Comparison of ENCODE assay signal across 1 cellular context in the genomic region with DNA sequence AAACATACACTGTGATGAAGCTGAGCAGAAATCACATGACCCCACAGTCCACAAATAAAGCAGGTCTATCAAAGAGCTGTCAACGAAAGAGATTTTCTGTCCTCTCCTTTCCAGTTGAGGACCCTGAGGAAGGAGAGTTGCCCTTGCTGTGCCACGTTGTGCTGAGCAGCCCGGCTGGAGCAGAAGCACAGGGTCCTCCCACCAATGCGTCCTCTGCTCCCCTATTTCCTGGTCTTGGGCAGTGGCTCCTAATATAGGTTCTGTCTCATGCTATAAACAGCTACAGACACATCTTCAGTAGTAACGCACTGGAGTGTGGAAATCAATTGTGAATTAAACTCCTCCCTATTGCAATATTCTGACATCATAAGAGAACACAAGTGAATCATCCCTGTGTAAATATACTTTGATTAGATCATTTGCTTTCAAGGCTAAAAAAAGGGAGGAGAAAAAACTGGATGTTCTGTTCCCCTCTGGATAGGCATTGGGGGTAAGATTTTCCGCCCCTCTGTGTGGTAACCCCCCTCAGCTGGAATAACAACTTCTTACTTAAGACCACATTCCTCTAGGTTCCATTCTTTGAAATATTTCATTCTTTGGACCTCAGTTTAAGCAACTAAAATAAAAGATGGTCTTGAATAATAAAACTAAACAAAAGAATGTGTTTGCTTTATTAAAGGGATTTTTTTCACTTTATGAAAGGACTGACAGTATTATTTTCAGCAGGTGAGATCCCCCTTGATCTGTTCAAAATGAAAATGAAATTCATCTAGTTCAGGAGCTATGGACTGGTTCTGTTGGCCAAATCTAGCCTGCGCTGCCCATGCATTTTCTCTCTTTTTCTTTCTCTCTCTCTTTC.
TF ChIP-seq lines count a peak whose summit lies in the region.

No MANE protein-coding gene starts in this region.

TF ChIP-seq in HepG2, 621 proteins besides CTCF, POLR2A, EP300 and RAD21 (continued from another document and continues in another):
- TF ChIP-seq ZBTB3 (CRISPR knock-in tag; IDR thresholded peaks at IDR 0.05; ENCODE audit: borderline replicate concordance, low read depth): no peak
- TF ChIP-seq, protein P1, sequence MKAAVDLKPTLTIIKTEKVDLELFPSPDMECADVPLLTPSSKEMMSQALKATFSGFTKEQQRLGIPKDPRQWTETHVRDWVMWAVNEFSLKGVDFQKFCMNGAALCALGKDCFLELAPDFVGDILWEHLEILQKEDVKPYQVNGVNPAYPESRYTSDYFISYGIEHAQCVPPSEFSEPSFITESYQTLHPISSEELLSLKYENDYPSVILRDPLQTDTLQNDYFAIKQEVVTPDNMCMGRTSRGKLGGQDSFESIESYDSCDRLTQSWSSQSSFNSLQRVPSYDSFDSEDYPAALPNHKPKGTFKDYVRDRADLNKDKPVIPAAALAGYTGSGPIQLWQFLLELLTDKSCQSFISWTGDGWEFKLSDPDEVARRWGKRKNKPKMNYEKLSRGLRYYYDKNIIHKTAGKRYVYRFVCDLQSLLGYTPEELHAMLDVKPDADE (CRISPR knock-in tag; IDR thresholded peaks at IDR 0.05): no peak
- TF ChIP-seq ZBED4 (CRISPR knock-in tag; IDR thresholded peaks at IDR 0.05; ENCODE audit: borderline replicate concordance): no peak
- TF ChIP-seq, protein P2, sequence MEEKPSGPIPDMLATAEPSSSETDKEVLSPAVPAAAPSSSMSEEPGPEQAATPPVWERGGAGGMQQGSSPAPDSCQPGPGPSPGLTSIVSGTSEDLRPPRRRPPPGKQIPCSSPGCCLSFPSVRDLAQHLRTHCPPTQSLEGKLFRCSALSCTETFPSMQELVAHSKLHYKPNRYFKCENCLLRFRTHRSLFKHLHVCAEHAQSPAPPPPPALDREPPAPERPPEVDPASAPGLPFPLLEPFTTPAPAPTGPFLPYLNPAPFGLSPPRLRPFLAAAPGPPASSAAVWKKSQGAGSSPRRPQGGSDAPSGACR (CRISPR knock-in tag; IDR thresholded peaks at IDR 0.05): no peak
- TF ChIP-seq, protein P3, sequence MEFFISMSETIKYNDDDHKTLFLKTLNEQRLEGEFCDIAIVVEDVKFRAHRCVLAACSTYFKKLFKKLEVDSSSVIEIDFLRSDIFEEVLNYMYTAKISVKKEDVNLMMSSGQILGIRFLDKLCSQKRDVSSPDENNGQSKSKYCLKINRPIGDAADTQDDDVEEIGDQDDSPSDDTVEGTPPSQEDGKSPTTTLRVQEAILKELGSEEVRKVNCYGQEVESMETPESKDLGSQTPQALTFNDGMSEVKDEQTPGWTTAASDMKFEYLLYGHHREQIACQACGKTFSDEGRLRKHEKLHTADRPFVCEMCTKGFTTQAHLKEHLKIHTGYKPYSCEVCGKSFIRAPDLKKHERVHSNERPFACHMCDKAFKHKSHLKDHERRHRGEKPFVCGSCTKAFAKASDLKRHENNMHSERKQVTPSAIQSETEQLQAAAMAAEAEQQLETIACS (CRISPR knock-in tag; IDR thresholded peaks at IDR 0.05): no peak
- no peak for TF ChIP-seq ZBTB37 (CRISPR knock-in tag; IDR thresholded peaks at IDR 0.05)
- no peak for TF ChIP-seq ZNF839 (CRISPR knock-in tag; IDR thresholded peaks at IDR 0.05; ENCODE audit: borderline replicate concordance)
- TF ChIP-seq ZFAT (CRISPR knock-in tag; conservative IDR thresholded peaks at IDR 0.05): no peak
- TF ChIP-seq STAG1 (CRISPR knock-in tag; IDR thresholded peaks at IDR 0.05): no peak
- TF ChIP-seq ZNF747 (CRISPR knock-in tag; IDR thresholded peaks at IDR 0.05; ENCODE audit: borderline replicate concordance): no peak
- TF ChIP-seq CC2D1A (CRISPR knock-in tag; IDR thresholded peaks at IDR 0.05): no peak
- TF ChIP-seq ZNF644 (CRISPR knock-in tag; IDR thresholded peaks at IDR 0.05; ENCODE audit: low read depth): no peak
- TF ChIP-seq, protein P4, sequence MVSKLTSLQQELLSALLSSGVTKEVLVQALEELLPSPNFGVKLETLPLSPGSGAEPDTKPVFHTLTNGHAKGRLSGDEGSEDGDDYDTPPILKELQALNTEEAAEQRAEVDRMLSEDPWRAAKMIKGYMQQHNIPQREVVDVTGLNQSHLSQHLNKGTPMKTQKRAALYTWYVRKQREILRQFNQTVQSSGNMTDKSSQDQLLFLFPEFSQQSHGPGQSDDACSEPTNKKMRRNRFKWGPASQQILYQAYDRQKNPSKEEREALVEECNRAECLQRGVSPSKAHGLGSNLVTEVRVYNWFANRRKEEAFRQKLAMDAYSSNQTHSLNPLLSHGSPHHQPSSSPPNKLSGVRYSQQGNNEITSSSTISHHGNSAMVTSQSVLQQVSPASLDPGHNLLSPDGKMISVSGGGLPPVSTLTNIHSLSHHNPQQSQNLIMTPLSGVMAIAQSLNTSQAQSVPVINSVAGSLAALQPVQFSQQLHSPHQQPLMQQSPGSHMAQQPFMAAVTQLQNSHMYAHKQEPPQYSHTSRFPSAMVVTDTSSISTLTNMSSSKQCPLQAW (CRISPR knock-in tag; IDR thresholded peaks at IDR 0.05): no peak
- TF ChIP-seq ZNF121 (CRISPR knock-in tag; IDR thresholded peaks at IDR 0.05): no peak
- TF ChIP-seq TARDBP (CRISPR knock-in tag; IDR thresholded peaks at IDR 0.05): no peak
- TF ChIP-seq MXI1 (IDR thresholded peaks at IDR 0.05; ENCODE audit: borderline replicate concordance, low read depth, low read length): no peak
- no peak for TF ChIP-seq TCF7L2 (IDR thresholded peaks at IDR 0.05; ENCODE audit: low read depth, low read length)
- no peak for TF ChIP-seq NFE2L2 (IDR thresholded peaks at IDR 0.05; ENCODE audit: low read length)
- no peak for TF ChIP-seq TFDP1 (CRISPR knock-in tag; IDR thresholded peaks at IDR 0.05; ENCODE audit: borderline replicate concordance)
- no peak for TF ChIP-seq XBP1 (CRISPR knock-in tag; IDR thresholded peaks at IDR 0.05)
- TF ChIP-seq JUN (CRISPR knock-in tag; IDR thresholded peaks at IDR 0.05): peak; percentile 90
- TF ChIP-seq ATRX (CRISPR knock-in tag; IDR thresholded peaks at IDR 0.05; ENCODE audit: borderline replicate concordance): no peak
- no peak for TF ChIP-seq POGK (CRISPR knock-in tag; conservative IDR thresholded peaks at IDR 0.05)
- TF ChIP-seq ZNF772 (CRISPR knock-in tag; IDR thresholded peaks at IDR 0.05): no peak
- TF ChIP-seq SAP130 (CRISPR knock-in tag; IDR thresholded peaks at IDR 0.05; ENCODE audit: low read depth): peak; percentile 67
- no peak for TF ChIP-seq MAZ (IDR thresholded peaks at IDR 0.05; ENCODE audit: borderline replicate concordance, low read depth, low read length)
- TF ChIP-seq MAZ (CRISPR knock-in tag; IDR thresholded peaks at IDR 0.05; ENCODE audit: low read depth): no peak
- TF ChIP-seq ATM (IDR thresholded peaks at IDR 0.05; ENCODE audit: borderline replicate concordance): no peak
- TF ChIP-seq ZNF484 (CRISPR knock-in tag; IDR thresholded peaks at IDR 0.05; ENCODE audit: borderline replicate concordance, low read depth): no peak
- TF ChIP-seq EEA1 (CRISPR knock-in tag; IDR thresholded peaks at IDR 0.05; ENCODE audit: borderline replicate concordance): no peak
- no peak for TF ChIP-seq GRHL1 (CRISPR knock-in tag; conservative IDR thresholded peaks at IDR 0.05)
- no peak for TF ChIP-seq ZBTB1 (CRISPR knock-in tag; IDR thresholded peaks at IDR 0.05; ENCODE audit: borderline replicate concordance)
- TF ChIP-seq ZBTB38 (CRISPR knock-in tag; IDR thresholded peaks at IDR 0.05): no peak
- TF ChIP-seq DMAP1 (CRISPR knock-in tag; IDR thresholded peaks at IDR 0.05): no peak; the same call in 1 of the 2 replicates
- peak; percentile 82 for TF ChIP-seq SP5 (CRISPR knock-in tag; IDR thresholded peaks at IDR 0.05; ENCODE audit: borderline replicate concordance, low read depth)
- no peak for TF ChIP-seq ZNF441 (CRISPR knock-in tag; IDR thresholded peaks at IDR 0.05; ENCODE audit: borderline replicate concordance)
- no peak for TF ChIP-seq SCMH1 (CRISPR knock-in tag; IDR thresholded peaks at IDR 0.05; ENCODE audit: borderline replicate concordance)
- no peak for TF ChIP-seq ZSCAN12 (CRISPR knock-in tag; IDR thresholded peaks at IDR 0.05)
- TF ChIP-seq NAIF1 (CRISPR knock-in tag; IDR thresholded peaks at IDR 0.05; ENCODE audit: borderline replicate concordance): no peak
- TF ChIP-seq ZNF639 (CRISPR knock-in tag; conservative IDR thresholded peaks at IDR 0.05): no peak
- TF ChIP-seq ARNT2 (CRISPR knock-in tag; IDR thresholded peaks at IDR 0.05; ENCODE audit: low read depth): no peak
